ENCODE assay signal across 8 cellular contexts in the genomic region with DNA sequence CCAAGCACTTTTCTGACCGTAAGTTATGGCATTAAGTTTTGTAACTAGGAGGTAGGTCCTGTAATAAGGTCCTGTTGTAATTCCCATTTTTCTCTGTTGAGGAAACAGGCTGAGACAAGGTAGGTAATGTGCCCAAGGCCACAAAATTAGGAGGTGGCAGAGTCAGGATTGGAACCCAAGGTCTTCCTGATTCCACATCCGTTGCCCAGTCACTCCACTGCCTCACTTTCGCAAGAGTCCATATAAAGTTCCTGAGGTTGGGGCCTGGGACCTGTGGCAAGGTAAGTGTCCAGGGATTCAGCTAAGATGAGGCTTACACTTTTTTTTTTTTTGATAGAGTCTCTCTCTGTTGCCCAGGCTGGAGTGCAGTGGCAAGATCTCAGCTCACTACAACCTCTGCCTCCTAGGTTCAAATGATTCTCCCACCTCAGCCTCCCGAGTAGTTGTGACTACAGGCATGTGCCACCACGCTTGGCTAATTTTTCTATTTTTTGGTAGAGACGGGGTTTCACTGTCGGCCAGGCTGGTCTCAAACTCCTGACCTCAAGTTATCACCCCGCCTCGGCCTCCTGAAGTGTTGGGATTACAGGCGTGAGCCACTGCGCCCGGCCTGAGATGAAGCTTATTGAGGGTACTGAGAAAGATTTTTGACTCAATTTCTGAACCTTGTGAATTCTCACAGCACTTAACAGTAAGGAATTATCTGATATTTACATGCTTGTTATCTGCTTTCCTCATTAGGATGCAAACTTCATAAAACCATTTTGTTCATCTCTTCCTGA. TPM values are rescaled to one million over a fixed set of nuclear protein-coding genes. Genes with fewer than 3 reads are reported as not detected.
DNase-seq lines count a peak whose midpoint lies in the region; ATAC-seq, FAIRE-seq and TF ChIP-seq lines count a peak whose summit lies in the region.

No MANE protein-coding gene starts in this region.

- peaks cover 18 to 21% (median 20%) of the 10 kb centered on the region in 3 donors for H3K4me1 ChIP-seq in skeletal muscle tissue (ENCODE audit: control insufficient read depth in 3 of 3, insufficient read depth in 3 of 3, low read length in 3 of 3)

- H3K27ac Mint-ChIP-seq in activated B cell treated with CpG ODN at 0.5 μM for 24 hours = peak overlapping the region; percentile 87

- intact Hi-C loops in activated B cell treated with CpG ODN at 0.5 μM for 24 hours (cut with micrococcal nuclease) = loop anchor here (2.0 to 10.0 kb wide), 2 partner anchors 144 to 540 kb away; no protein-coding TSS in a partner anchor

- no peaks in the 10 kb centered on the region for H3K36me3 Mint-ChIP-seq in activated B cell treated with CpG ODN at 0.5 μM for 24 hours (ENCODE audit: low read depth)

- H3K4me3 Mint-ChIP-seq in activated B cell treated with CpG ODN at 0.5 μM for 24 hours = peak overlapping the region; percentile 66

- POLR2A ChIA-PET in activated B cell treated with CpG ODN at 0.5 μM for 24 hours (lab: Charles Lee) = interaction anchor here (0.7 to 1.6 kb wide), 7 partner anchors 30 to 295 kb away, joined by 3 to 7 read pairs (median 3); no protein-coding TSS in a partner anchor

- H3K36me3 ChIP-seq in skeletal muscle tissue (ENCODE audit: control insufficient read depth in 3 of 3, insufficient read depth in 3 of 3, low read length in 3 of 3) = no peaks in the 10 kb centered on the region

- peak overlapping the region; percentile 89 for H3K27ac ChIP-seq in skeletal muscle tissue (ENCODE audit: low read depth, low read length)

- peak overlapping the region in 1 of 3 donors; percentile 66 for H3K9ac ChIP-seq in skeletal muscle tissue (ENCODE audit: low read depth in 1 of 3, low read length in 3 of 3)

- peak; percentile 26 for FAIRE-seq in GM12891 (lab: Jason Lieb, UNC)

- TF ChIP-seq CTCF in activated B cell treated with CpG ODN at 0.5 μM for 24 hours (IDR thresholded peaks at IDR 0.05) (no peak), fibroblast of pulmonary artery (IDR thresholded peaks at IDR 0.05; ENCODE audit: low read length, missing control alignments) (no peak)

- H3K4me3 ChIP-seq in fibroblast of pulmonary artery (replicated peaks; ENCODE audit: low read depth, low read length) = peak overlapping the region; percentile 25
- H3K4me3 ChIP-seq in skeletal muscle tissue (ENCODE audit: low read length in 3 of 3) = peak overlapping the region in 2 of 3 donors; percentile 11 to 35

- CTCF ChIA-PET in activated B cell treated with CpG ODN at 0.5 μM for 24 hours (lab: Charles Lee) = interaction anchor here (0.7 to 3.5 kb wide), 18 partner anchors 11 to 1034 kb away, joined by 3 to 51 read pairs (median 5); no protein-coding TSS in a partner anchor

- ATAC-seq in activated B cell treated with CpG ODN at 0.5 μM for 24 hours (ENCODE audit: low read depth) (no peak), left lobe of liver (no peak)

- TF ChIP-seq POLR2A in GM12891 (IDR thresholded peaks at IDR 0.05; ENCODE audit: low read depth, low read length) = no peak

- peaks cover 28% of the 10 kb centered on the region for H3K4me1 Mint-ChIP-seq in activated B cell treated with CpG ODN at 0.5 μM for 24 hours

- DNase-seq in GM12891 (ENCODE audit: insufficient read length, low spot score) = no peak
- no peak for DNase-seq in activated B cell treated with CpG ODN at 0.5 μM for 24 hours
- DNase-seq in fibroblast of pulmonary artery (ENCODE audit: low read depth) = no peak
- DNase-seq in SHP77 (lab: John Stamatoyannopoulos, UW) = no peak
- DNase-seq in NAMALWA (ENCODE audit: low spot score) = no peak
- DNase-seq in iPS-NIHi11 (ENCODE audit: low spot score) = no peak
- no peak for DNase-seq in left lobe of liver (ENCODE audit: low spot score)

- no peaks in the 10 kb centered on the region for H3K9me3 Mint-ChIP-seq in activated B cell treated with CpG ODN at 0.5 μM for 24 hours

- no peaks in the 10 kb centered on the region for H3K27me3 Mint-ChIP-seq in activated B cell treated with CpG ODN at 0.5 μM for 24 hours

- no peaks in the 10 kb centered on the region for H3K9me3 ChIP-seq in skeletal muscle tissue (ENCODE audit: control insufficient read depth in 3 of 3, low read length in 3 of 3)

- no peaks in the 10 kb centered on the region for H3K27me3 ChIP-seq in skeletal muscle tissue (ENCODE audit: control insufficient read depth in 3 of 3, insufficient read depth in 3 of 3, low read length in 3 of 3)

TF ChIP-seq in GM12891, 5 proteins besides CTCF, POLR2A, EP300 and RAD21:
- TF ChIP-seq PAX5 (IDR thresholded peaks at IDR 0.05; ENCODE audit: insufficient read depth, low read length, severe bottlenecking) (no peak), SPI1 (IDR thresholded peaks at IDR 0.05; ENCODE audit: low read depth, low read length) (no peak), POLR2AphosphoS5 (IDR thresholded peaks at IDR 0.05; ENCODE audit: low read depth, low read length) (no peak), TAF1 (IDR thresholded peaks at IDR 0.05; ENCODE audit: low read depth, low read length) (no peak), POU2F2 (IDR thresholded peaks at IDR 0.05; ENCODE audit: low read depth, low read length) (no peak)

RNA-seq across cellular contexts. Expression of gene GNA12, which starts 20.3 kb away (rescaled TPM):
- 17.9 TPM for polyA plus RNA-seq in GM12891 (2012; ENCODE audit: low read depth, missing spikeins)
- total RNA-seq in activated B cell treated with CpG ODN at 0.5 μM for 24 hours (52.3 and 54.6 TPM in 2 replicates), skeletal muscle tissue (9.9 TPM), left lobe of liver (16.2 TPM)
